In genomic region chr2:106547516-106547915, GRCh38 we compare ENCODE assay signal across 34 cellular contexts.
"Had no signal": no experiment of that assay in that cellular context is flagged by ENCODE, and none has a peak within 500 bp of the region (broad histone marks: within the 10 kb centered on the region; RNA-seq: fewer than 3 reads in every experiment).

No MANE protein-coding gene starts in this region.

- H3K9ac ChIP-seq: SK-N-SH had no signal

- ATAC-seq: activated CD4-positive, alpha-beta T cell treated with anti-CD3 and anti-CD28 coated beads for 36 hours; activated CD4-positive, CD25-positive, alpha-beta regulatory T cell treated with anti-CD3 and anti-CD28 coated beads, Interleukin-2, amount 50 U/mL, for 24 hours; activated CD8-positive, alpha-beta memory T cell treated with anti-CD3 and anti-CD28 coated beads, Interleukin-2, amount 10 ng/mL, durations not matched to agents 7 days and 5 days; activated naive CD8-positive, alpha-beta T cell treated with anti-CD3 and anti-CD28 coated beads, Interleukin-2, amount 50 U/mL, for 24 hours; PC-3; WTC11 had no signal

- H3K4me3 Mint-ChIP-seq: activated CD4-positive, alpha-beta memory T cell treated with anti-CD3 and anti-CD28 coated beads for 36 hours; activated CD4-positive, alpha-beta T cell treated with anti-CD3 and anti-CD28 coated beads for 36 hours; activated CD8-positive, alpha-beta memory T cell treated with anti-CD3 and anti-CD28 coated beads, Interleukin-2, amount 10 ng/mL, durations not matched to agents 7 days and 5 days; activated naive CD4-positive, alpha-beta T cell treated with anti-CD3 and anti-CD28 coated beads, Interleukin-2, amount 10 ng/mL, durations not matched to agents 7 days and 5 days; activated naive CD8-positive, alpha-beta T cell; activated naive CD8-positive, alpha-beta T cell treated with anti-CD3 and anti-CD28 coated beads, Interleukin-2, amount 50 U/mL, for 24 hours; central memory CD8-positive, alpha-beta T cell; T-helper 1 cell treated with Interleukin-12 subunit alpha and Interleukin-12 subunit beta and Interleukin-4 antibody, amounts not matched to agents 30 μg/mL and 1 μg/mL, for 36 hours; T-helper 2 cell treated with Interferon-gamma antibody and Interleukin-4, amounts not matched to agents 5 μg/mL and 100 μg/mL, for 36 hours; WTC11 had no signal

- H3K27ac ChIP-seq: cardiac muscle cell, Peyer's patch, SJSA1 had no signal

- DNase-seq: activated CD4-positive, alpha-beta memory T cell treated with anti-CD3 and anti-CD28 coated beads for 36 hours; activated CD4-positive, alpha-beta T cell treated with anti-CD3 and anti-CD28 coated beads for 36 hours; activated CD4-positive, alpha-beta T cell treated with anti-CD3 and anti-CD28 coated beads, Interleukin-2, amount 50 U/mL, for 1 hour; activated CD8-positive, alpha-beta memory T cell treated with anti-CD3 and anti-CD28 coated beads for 24 hours; activated CD8-positive, alpha-beta memory T cell treated with anti-CD3 and anti-CD28 coated beads, Interleukin-2, amount 10 ng/mL, durations not matched to agents 7 days and 5 days; activated CD8-positive, alpha-beta memory T cell treated with anti-CD3 and anti-CD28 coated beads, Interleukin-2, amount 50 U/mL, for 48 hours; activated effector memory CD4-positive, alpha-beta T cell treated with Interleukin-2 at 50 U/mL for 16 hours; activated naive CD4-positive, alpha-beta T cell treated with anti-CD3 and anti-CD28 coated beads, Interleukin-2, amount 10 ng/mL, durations not matched to agents 7 days and 5 days; activated naive CD8-positive, alpha-beta T cell treated with anti-CD3 and anti-CD28 coated beads, Interleukin-2, amount 50 U/mL, for 24 hours; activated T-cell treated with anti-CD3 and anti-CD28 coated beads, Interleukin-2, amount 50 U/mL, for 48 hours; amniotic stem cell; aorta; Kasumi-1; MM.1S; MV-4-11; NCI-H1092; NCI-H1436 treated with DMSO at 0.1 percent for 48 hours; NCI-H1694 treated with DMSO at 0.1 percent for 48 hours; NCI-H2029; NCI-H345; NCI-H524 treated with DMSO at 0.1 percent for 48 hours; PC-3; Peyer's patch; RPMI8226; SHP77 treated with DMSO at 0.1 percent for 48 hours; SK-N-SH had no signal

- H3K36me3 ChIP-seq: cardiac muscle cell, Peyer's patch, SJSA1 had no signal

- H3K36me3 Mint-ChIP-seq: activated CD4-positive, alpha-beta memory T cell treated with anti-CD3 and anti-CD28 coated beads for 36 hours; activated CD8-positive, alpha-beta memory T cell treated with anti-CD3 and anti-CD28 coated beads, Interleukin-2, amount 10 ng/mL, durations not matched to agents 7 days and 5 days; activated naive CD4-positive, alpha-beta T cell treated with anti-CD3 and anti-CD28 coated beads, Interleukin-2, amount 10 ng/mL, durations not matched to agents 7 days and 5 days; activated naive CD8-positive, alpha-beta T cell; WTC11 had no signal

- H3K4me3 ChIP-seq: cardiac muscle cell, Peyer's patch, SJSA1 had no signal

- H3K27ac Mint-ChIP-seq: activated CD4-positive, alpha-beta memory T cell treated with anti-CD3 and anti-CD28 coated beads for 36 hours; activated CD4-positive, alpha-beta T cell treated with anti-CD3 and anti-CD28 coated beads for 36 hours; activated CD8-positive, alpha-beta memory T cell treated with anti-CD3 and anti-CD28 coated beads, Interleukin-2, amount 10 ng/mL, durations not matched to agents 7 days and 5 days; activated naive CD4-positive, alpha-beta T cell treated with anti-CD3 and anti-CD28 coated beads, Interleukin-2, amount 10 ng/mL, durations not matched to agents 7 days and 5 days; activated naive CD8-positive, alpha-beta T cell; activated naive CD8-positive, alpha-beta T cell treated with anti-CD3 and anti-CD28 coated beads, Interleukin-2, amount 50 U/mL, for 24 hours; T-helper 1 cell treated with Interleukin-12 subunit alpha and Interleukin-12 subunit beta and Interleukin-4 antibody, amounts not matched to agents 30 μg/mL and 1 μg/mL, for 36 hours; T-helper 2 cell treated with Interferon-gamma antibody and Interleukin-4, amounts not matched to agents 5 μg/mL and 100 μg/mL, for 36 hours; WTC11 had no signal

- H3K9me3 Mint-ChIP-seq: activated CD4-positive, alpha-beta memory T cell treated with anti-CD3 and anti-CD28 coated beads for 36 hours; activated naive CD4-positive, alpha-beta T cell treated with anti-CD3 and anti-CD28 coated beads, Interleukin-2, amount 10 ng/mL, durations not matched to agents 7 days and 5 days; activated naive CD8-positive, alpha-beta T cell treated with anti-CD3 and anti-CD28 coated beads, Interleukin-2, amount 50 U/mL, for 24 hours; central memory CD8-positive, alpha-beta T cell; T-helper 1 cell treated with Interleukin-12 subunit alpha and Interleukin-12 subunit beta and Interleukin-4 antibody, amounts not matched to agents 30 μg/mL and 1 μg/mL, for 36 hours; T-helper 2 cell treated with Interferon-gamma antibody and Interleukin-4, amounts not matched to agents 5 μg/mL and 100 μg/mL, for 36 hours; WTC11 had no signal

- H3K4me2 ChIP-seq: SK-N-SH had no signal

- H3K4me1 Mint-ChIP-seq: central memory CD8-positive, alpha-beta T cell; WTC11 had no signal

- H3K9me3 ChIP-seq: Peyer's patch, SJSA1, SK-N-SH had no signal

- H3K27me3 ChIP-seq: Peyer's patch, SJSA1 had no signal

- H3K4me1 ChIP-seq: Peyer's patch, SJSA1 had no signal
